Comparison of ENCODE assay signal across 1 cellular context in genomic region chr1:166698771-166699170, GRCh38.
TF ChIP-seq lines count a peak whose summit lies in the region.

No MANE protein-coding gene starts in this region.

TF ChIP-seq in K562, 482 proteins besides CTCF, POLR2A, EP300 and RAD21 (continued from another document):
- TF ChIP-seq, protein P1, sequence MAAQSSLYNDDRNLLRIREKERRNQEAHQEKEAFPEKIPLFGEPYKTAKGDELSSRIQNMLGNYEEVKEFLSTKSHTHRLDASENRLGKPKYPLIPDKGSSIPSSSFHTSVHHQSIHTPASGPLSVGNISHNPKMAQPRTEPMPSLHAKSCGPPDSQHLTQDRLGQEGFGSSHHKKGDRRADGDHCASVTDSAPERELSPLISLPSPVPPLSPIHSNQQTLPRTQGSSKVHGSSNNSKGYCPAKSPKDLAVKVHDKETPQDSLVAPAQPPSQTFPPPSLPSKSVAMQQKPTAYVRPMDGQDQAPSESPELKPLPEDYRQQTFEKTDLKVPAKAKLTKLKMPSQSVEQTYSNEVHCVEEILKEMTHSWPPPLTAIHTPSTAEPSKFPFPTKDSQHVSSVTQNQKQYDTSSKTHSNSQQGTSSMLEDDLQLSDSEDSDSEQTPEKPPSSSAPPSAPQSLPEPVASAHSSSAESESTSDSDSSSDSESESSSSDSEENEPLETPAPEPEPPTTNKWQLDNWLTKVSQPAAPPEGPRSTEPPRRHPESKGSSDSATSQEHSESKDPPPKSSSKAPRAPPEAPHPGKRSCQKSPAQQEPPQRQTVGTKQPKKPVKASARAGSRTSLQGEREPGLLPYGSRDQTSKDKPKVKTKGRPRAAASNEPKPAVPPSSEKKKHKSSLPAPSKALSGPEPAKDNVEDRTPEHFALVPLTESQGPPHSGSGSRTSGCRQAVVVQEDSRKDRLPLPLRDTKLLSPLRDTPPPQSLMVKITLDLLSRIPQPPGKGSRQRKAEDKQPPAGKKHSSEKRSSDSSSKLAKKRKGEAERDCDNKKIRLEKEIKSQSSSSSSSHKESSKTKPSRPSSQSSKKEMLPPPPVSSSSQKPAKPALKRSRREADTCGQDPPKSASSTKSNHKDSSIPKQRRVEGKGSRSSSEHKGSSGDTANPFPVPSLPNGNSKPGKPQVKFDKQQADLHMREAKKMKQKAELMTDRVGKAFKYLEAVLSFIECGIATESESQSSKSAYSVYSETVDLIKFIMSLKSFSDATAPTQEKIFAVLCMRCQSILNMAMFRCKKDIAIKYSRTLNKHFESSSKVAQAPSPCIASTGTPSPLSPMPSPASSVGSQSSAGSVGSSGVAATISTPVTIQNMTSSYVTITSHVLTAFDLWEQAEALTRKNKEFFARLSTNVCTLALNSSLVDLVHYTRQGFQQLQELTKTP (IDR thresholded peaks at IDR 0.05; ENCODE audit: low read depth in 1 of 2, partially characterized antibody in 2 of 2): no peak
- TF ChIP-seq ZNF668 (CRISPR knock-in tag; IDR thresholded peaks at IDR 0.05): no peak
- TF ChIP-seq PRMT5 (CRISPR knock-in tag; IDR thresholded peaks at IDR 0.05): no peak
- TF ChIP-seq DDX20 (tag; IDR thresholded peaks at IDR 0.05; ENCODE audit: low read depth): no peak
- no peak for TF ChIP-seq KAT2B (IDR thresholded peaks at IDR 0.05; ENCODE audit: low read depth, low read length)
- TF ChIP-seq KDM1A (IDR thresholded peaks at IDR 0.05): 0 out of 4 replicates have a peak, but pooled peaks of 1 of the 2 experiments have one; percentile 10
- TF ChIP-seq ZNF830 (CRISPR knock-in tag; IDR thresholded peaks at IDR 0.05): no peak
- TF ChIP-seq IFI16 (CRISPR knock-in tag; IDR thresholded peaks at IDR 0.05): no peak
- no peak for TF ChIP-seq POLR3G (IDR thresholded peaks at IDR 0.05; ENCODE audit: extremely low read depth, insufficient read length, insufficient replicate concordance)
- TF ChIP-seq HMBOX1 (IDR thresholded peaks at IDR 0.05): peak; percentile 64
- TF ChIP-seq, protein P2, sequence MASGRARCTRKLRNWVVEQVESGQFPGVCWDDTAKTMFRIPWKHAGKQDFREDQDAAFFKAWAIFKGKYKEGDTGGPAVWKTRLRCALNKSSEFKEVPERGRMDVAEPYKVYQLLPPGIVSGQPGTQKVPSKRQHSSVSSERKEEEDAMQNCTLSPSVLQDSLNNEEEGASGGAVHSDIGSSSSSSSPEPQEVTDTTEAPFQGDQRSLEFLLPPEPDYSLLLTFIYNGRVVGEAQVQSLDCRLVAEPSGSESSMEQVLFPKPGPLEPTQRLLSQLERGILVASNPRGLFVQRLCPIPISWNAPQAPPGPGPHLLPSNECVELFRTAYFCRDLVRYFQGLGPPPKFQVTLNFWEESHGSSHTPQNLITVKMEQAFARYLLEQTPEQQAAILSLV (tag; IDR thresholded peaks at IDR 0.05): no peak
- TF ChIP-seq, protein P3, sequence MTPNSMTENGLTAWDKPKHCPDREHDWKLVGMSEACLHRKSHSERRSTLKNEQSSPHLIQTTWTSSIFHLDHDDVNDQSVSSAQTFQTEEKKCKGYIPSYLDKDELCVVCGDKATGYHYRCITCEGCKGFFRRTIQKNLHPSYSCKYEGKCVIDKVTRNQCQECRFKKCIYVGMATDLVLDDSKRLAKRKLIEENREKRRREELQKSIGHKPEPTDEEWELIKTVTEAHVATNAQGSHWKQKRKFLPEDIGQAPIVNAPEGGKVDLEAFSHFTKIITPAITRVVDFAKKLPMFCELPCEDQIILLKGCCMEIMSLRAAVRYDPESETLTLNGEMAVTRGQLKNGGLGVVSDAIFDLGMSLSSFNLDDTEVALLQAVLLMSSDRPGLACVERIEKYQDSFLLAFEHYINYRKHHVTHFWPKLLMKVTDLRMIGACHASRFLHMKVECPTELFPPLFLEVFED (CRISPR knock-in tag; conservative IDR thresholded peaks at IDR 0.05): no peak
- TF ChIP-seq, protein P4, sequence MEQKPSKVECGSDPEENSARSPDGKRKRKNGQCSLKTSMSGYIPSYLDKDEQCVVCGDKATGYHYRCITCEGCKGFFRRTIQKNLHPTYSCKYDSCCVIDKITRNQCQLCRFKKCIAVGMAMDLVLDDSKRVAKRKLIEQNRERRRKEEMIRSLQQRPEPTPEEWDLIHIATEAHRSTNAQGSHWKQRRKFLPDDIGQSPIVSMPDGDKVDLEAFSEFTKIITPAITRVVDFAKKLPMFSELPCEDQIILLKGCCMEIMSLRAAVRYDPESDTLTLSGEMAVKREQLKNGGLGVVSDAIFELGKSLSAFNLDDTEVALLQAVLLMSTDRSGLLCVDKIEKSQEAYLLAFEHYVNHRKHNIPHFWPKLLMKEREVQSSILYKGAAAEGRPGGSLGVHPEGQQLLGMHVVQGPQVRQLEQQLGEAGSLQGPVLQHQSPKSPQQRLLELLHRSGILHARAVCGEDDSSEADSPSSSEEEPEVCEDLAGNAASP (IDR thresholded peaks at IDR 0.05): peak; percentile 65
- TF ChIP-seq TCF7L2 (IDR thresholded peaks at IDR 0.05; ENCODE audit: low read depth, low read length): no peak
- no peak for TF ChIP-seq PYGO2 (tag; IDR thresholded peaks at IDR 0.05)
- no peak for TF ChIP-seq CBX1 (IDR thresholded peaks at IDR 0.05; ENCODE audit: low read depth)
- no peak for TF ChIP-seq KAT8 (IDR thresholded peaks at IDR 0.05; ENCODE audit: low read depth)
- no peak for TF ChIP-seq RBBP5 (IDR thresholded peaks at IDR 0.05; ENCODE audit: borderline replicate concordance, insufficient read depth, low read length, poor library complexity, severe bottlenecking)
- TF ChIP-seq FOXM1 (IDR thresholded peaks at IDR 0.05; ENCODE audit: low read depth): no peak
- TF ChIP-seq FOXM1 (CRISPR knock-in tag; IDR thresholded peaks at IDR 0.05; ENCODE audit: low read depth): no peak
- no peak for TF ChIP-seq ETV1 (tag; conservative IDR thresholded peaks at IDR 0.05; ENCODE audit: low read depth)
- TF ChIP-seq ARID1B (IDR thresholded peaks at IDR 0.05): peak; percentile 21; the same call in 1 of the 2 replicates
- TF ChIP-seq, protein P5, sequence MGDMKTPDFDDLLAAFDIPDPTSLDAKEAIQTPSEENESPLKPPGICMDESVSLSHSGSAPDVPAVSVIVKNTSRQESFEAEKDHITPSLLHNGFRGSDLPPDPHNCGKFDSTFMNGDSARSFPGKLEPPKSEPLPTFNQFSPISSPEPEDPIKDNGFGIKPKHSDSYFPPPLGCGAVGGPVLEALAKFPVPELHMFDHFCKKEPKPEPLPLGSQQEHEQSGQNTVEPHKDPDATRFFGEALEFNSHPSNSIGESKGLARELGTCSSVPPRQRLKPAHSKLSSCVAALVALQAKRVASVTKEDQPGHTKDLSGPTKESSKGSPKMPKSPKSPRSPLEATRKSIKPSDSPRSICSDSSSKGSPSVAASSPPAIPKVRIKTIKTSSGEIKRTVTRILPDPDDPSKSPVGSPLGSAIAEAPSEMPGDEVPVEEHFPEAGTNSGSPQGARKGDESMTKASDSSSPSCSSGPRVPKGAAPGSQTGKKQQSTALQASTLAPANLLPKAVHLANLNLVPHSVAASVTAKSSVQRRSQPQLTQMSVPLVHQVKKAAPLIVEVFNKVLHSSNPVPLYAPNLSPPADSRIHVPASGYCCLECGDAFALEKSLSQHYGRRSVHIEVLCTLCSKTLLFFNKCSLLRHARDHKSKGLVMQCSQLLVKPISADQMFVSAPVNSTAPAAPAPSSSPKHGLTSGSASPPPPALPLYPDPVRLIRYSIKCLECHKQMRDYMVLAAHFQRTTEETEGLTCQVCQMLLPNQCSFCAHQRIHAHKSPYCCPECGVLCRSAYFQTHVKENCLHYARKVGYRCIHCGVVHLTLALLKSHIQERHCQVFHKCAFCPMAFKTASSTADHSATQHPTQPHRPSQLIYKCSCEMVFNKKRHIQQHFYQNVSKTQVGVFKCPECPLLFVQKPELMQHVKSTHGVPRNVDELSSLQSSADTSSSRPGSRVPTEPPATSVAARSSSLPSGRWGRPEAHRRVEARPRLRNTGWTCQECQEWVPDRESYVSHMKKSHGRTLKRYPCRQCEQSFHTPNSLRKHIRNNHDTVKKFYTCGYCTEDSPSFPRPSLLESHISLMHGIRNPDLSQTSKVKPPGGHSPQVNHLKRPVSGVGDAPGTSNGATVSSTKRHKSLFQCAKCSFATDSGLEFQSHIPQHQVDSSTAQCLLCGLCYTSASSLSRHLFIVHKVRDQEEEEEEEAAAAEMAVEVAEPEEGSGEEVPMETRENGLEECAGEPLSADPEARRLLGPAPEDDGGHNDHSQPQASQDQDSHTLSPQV (IDR thresholded peaks at IDR 0.05): peak; percentile 46; the same call in 1 of the 2 replicates
- no peak for TF ChIP-seq U2AF1 (optimal IDR thresholded peaks at IDR 0.05; ENCODE audit: low read depth, low read length)
TF ChIP-seq in K562: peak in this region for 12.
